22 cellular contexts compared by ENCODE assay signal in the genomic region with DNA sequence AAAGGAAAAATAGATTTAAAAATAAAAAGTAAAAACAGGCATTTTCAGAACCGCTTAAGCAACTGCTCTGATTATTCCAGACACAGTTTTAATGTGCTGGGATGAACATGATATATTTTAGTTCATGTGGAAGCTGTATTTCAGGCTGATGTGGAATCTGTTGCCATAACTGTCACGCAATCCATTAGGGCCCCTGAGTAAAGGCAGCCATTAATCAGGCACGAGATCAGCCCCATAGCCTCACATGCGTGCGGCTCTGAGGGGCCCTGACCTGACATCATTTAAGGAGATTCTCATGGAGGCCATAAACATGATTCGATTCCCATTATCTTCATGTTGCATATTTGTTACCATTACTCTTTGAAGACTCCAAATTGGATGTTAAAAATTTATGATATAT.
"Had no signal": no experiment of that assay in that cellular context is flagged by ENCODE, and none has a peak within 500 bp of the region (broad histone marks: within the 10 kb centered on the region; RNA-seq: fewer than 3 reads in every experiment).

No MANE protein-coding gene starts in this region.

- H3K4me3 Mint-ChIP-seq: central memory CD8-positive, alpha-beta T cell; immature natural killer cell; naive B cell; nephron progenitor cell; stimulated activated memory B cell treated with anti-CD40 and anti-IgM and Interleukin-4, amounts not matched to agents 10 μg/mL and 1 μg/mL and 100 μg/mL, for 72 hours; stimulated activated naive CD8-positive, alpha-beta T cell treated with anti-CD3 and anti-CD28 coated beads, Interleukin-15, Interleukin-2, amounts not matched to agents 100 ng/mL and 50 ng/mL, for 24 hours had no signal

- H3K36me3 ChIP-seq: pancreas, transverse colon had no signal

- H3K27me3 Mint-ChIP-seq: progenitor cell of endocrine pancreas had no signal

- ATAC-seq: esophagus mucosa; left cardiac atrium; left ventricle myocardium superior; pancreas; right cardiac atrium; stimulated activated memory B cell treated with anti-CD40 and anti-IgM and Interleukin-4, amounts not matched to agents 10 μg/mL and 1 μg/mL and 100 μg/mL, for 72 hours had no signal

- H3K27ac Mint-ChIP-seq: immature natural killer cell; naive B cell; progenitor cell of endocrine pancreas; stimulated activated memory B cell treated with anti-CD40 and anti-IgM and Interleukin-4, amounts not matched to agents 10 μg/mL and 1 μg/mL and 100 μg/mL, for 72 hours; stimulated activated naive CD8-positive, alpha-beta T cell treated with anti-CD3 and anti-CD28 coated beads, Interleukin-15, Interleukin-2, amounts not matched to agents 100 ng/mL and 50 ng/mL, for 24 hours had no signal

- H3K4me3 ChIP-seq: dorsolateral prefrontal cortex, lung, pancreas, smooth muscle cell, testis, transverse colon had no signal

- H3K9me3 Mint-ChIP-seq: central memory CD8-positive, alpha-beta T cell; nephron progenitor cell; stimulated activated memory B cell treated with anti-CD40 and anti-IgM and Interleukin-4, amounts not matched to agents 10 μg/mL and 1 μg/mL and 100 μg/mL, for 72 hours; stimulated activated naive CD8-positive, alpha-beta T cell treated with anti-CD3 and anti-CD28 coated beads, Interleukin-15, Interleukin-2, amounts not matched to agents 100 ng/mL and 50 ng/mL, for 24 hours had no signal

- H3K9me3 ChIP-seq: pancreas, testis, transverse colon had no signal

- H3K4me1 Mint-ChIP-seq: central memory CD8-positive, alpha-beta T cell; immature natural killer cell; naive B cell; stimulated activated memory B cell treated with anti-CD40 and anti-IgM and Interleukin-4, amounts not matched to agents 10 μg/mL and 1 μg/mL and 100 μg/mL, for 72 hours had no signal

- DNase-seq: cortex of kidney; dorsolateral prefrontal cortex; effector CD8-positive, alpha-beta T cell; immature natural killer cell; left cardiac atrium; left ventricle myocardium superior; mesenchymal stem cell; naive B cell; nephron progenitor cell; nucleus accumbens; pancreas; right cardiac atrium; stimulated activated CD4-positive, alpha-beta T cell treated with anti-CD3 and anti-CD28 coated beads, Interleukin-4, amount 100 ng/mL, for 24 hours; testis; transverse colon had no signal

- H3K36me3 Mint-ChIP-seq: immature natural killer cell; stimulated activated memory B cell treated with anti-CD40 and anti-IgM and Interleukin-4, amounts not matched to agents 10 μg/mL and 1 μg/mL and 100 μg/mL, for 72 hours had no signal

- H3K27ac ChIP-seq: pancreas, testis, transverse colon had no signal

- H3K27me3 ChIP-seq: dorsolateral prefrontal cortex, pancreas, testis, transverse colon had no signal
